In the genomic region with DNA sequence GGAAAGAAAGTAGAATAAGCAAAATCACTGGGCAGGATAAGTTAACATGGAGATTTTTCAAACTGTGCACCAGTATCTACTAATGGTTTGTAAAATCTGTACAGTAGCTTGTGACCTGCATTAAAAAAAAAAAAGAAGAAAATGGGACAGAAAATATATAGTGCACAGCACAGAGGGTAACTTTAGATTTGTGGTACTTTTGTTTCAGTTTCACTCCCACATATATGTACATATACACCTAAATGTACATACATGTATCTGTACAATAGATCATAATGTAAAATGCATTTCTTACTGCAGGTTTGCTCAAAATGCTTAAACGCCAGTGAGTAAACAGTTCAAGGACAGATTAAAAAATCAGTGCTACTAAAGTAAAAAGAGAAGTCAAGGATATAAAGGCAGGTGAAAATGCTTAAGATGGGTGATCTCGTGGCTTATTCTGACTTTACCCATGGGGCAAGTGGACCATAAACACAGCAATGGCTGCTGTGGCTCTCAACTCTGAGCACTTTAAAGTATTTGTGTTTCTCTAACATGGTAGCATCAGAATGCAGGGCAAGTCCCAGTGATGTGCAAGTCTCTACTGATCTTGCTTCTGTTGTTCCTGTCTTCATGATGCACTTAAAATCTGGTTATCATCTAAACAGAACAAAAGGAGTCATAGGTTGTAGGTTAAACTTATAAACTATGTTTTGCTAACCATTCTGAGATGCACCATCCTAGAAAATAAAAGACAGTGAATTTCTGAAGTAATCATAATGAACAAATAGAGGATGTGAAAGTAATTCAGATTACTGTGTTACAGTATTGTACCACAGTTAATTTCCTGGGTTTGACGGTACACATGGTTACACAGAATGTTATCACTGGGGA, we compare ENCODE assay signal across 11 cellular contexts.
DNase-seq lines count a peak whose midpoint lies in the region; ATAC-seq and TF ChIP-seq lines count a peak whose summit lies in the region.
"Had no signal": no experiment of that assay in that cellular context is flagged by ENCODE, and none has a peak within 500 bp of the region (broad histone marks: within the 10 kb centered on the region; RNA-seq: fewer than 3 reads in every experiment).

No MANE protein-coding gene starts in this region.

- no peaks in the 10 kb centered on the region for H3K27me3 ChIP-seq in CD4-positive, alpha-beta memory T cell (ENCODE audit: insufficient read depth, low read length)
- H3K27me3 ChIP-seq in heart right ventricle: no peaks in the 10 kb centered on the region

- intact Hi-C loops in CD4-positive, alpha-beta memory T cell (cut with micrococcal nuclease): no loop called here
- intact Hi-C loops in heart right ventricle (cut with DNase I): no loop called here

- H3K36me3 Mint-ChIP-seq in CD4-positive, alpha-beta memory T cell: peaks cover 5 to 20% of the 10 kb centered on the region in 2 donors

- TF ChIP-seq CTCF in heart right ventricle (IDR thresholded peaks at IDR 0.05): no peak

- no peaks in the 10 kb centered on the region for H3K9me3 ChIP-seq in CD4-positive, alpha-beta memory T cell (ENCODE audit: control insufficient read depth in 1 of 2, low read length in 2 of 2)
- H3K9me3 ChIP-seq in heart right ventricle: peaks cover 0 to 2% (median 0%) of the 10 kb centered on the region in 11 donors

- WGBS in heart right ventricle, 2 donors: 79 to 80% methylated on average over 3 of the region's 3 CpGs

- no peak overlapping the region for H3K27ac ChIP-seq in CD4-positive, alpha-beta memory T cell (ENCODE audit: low read depth, low read length)
- H3K27ac ChIP-seq in heart right ventricle: no peak overlapping the region

- CTCF ChIA-PET in CD4-positive, alpha-beta memory T cell (lab: Charles Lee; ENCODE audit: partially characterized antibody): no interaction called here

- POLR2A ChIA-PET in CD4-positive, alpha-beta memory T cell (lab: Charles Lee; ENCODE audit: partially characterized antibody): no interaction called here

- H3K27me3 Mint-ChIP-seq in CD4-positive, alpha-beta memory T cell: no peaks in the 10 kb centered on the region

- H3K4me1 Mint-ChIP-seq in CD4-positive, alpha-beta memory T cell: peaks cover 18 to 22% (median 21%) of the 10 kb centered on the region in 4 donors

- H3K36me3 ChIP-seq in CD4-positive, alpha-beta memory T cell (ENCODE audit: insufficient read depth, low read length): no peaks in the 10 kb centered on the region
- H3K36me3 ChIP-seq in heart right ventricle: no peaks in the 10 kb centered on the region

- peaks cover 0 to 5% (median 0%) of the 10 kb centered on the region in 8 donors for H3K9me3 Mint-ChIP-seq in CD4-positive, alpha-beta memory T cell

- ATAC-seq in GM19372 (IDR thresholded peaks at IDR 0.05; ENCODE audit: low read depth, unreplicated experiment) (peak; percentile 91), HG02870 (IDR thresholded peaks at IDR 0.05; ENCODE audit: unreplicated experiment) (peak; percentile 91), HG03575 (IDR thresholded peaks at IDR 0.05; ENCODE audit: extremely low read depth, insufficient number of reproducible peaks, low FRiP score, unreplicated experiment) (peak; percentile 94), heart right ventricle (no peak)
- ATAC-seq: HepG2 had no signal

- peak overlapping the region in 2 of 7 donors; percentile 50 to 58 for H3K27ac Mint-ChIP-seq in CD4-positive, alpha-beta memory T cell

- no peak for DNase-seq in CD4-positive, alpha-beta memory T cell
- DNase-seq in NCI-H226 (no peak), heart right ventricle (no peak), AML-193 (lab: John Stamatoyannopoulos, UW) (no peak)
- no peak for DNase-seq in activated CD8-positive, alpha-beta memory T cell treated with anti-CD3 and anti-CD28 coated beads for 24 hours
- DNase-seq: activated T-cell treated with anti-CD3 and anti-CD28 coated beads, Interleukin-2, amount 50 U/mL, for 48 hours; NCI-H446 had no signal

- no peak overlapping the region for H3K4me3 ChIP-seq in CD4-positive, alpha-beta memory T cell (ENCODE audit: low read length in 2 of 2)
- no peak overlapping the region for H3K4me3 ChIP-seq in heart right ventricle

- H3K4me1 ChIP-seq in CD4-positive, alpha-beta memory T cell (ENCODE audit: insufficient read depth, low read length): no peaks in the 10 kb centered on the region
- H3K4me1 ChIP-seq in heart right ventricle: peaks cover 0 to 7% (median 0%) of the 10 kb centered on the region in 9 donors

- peak overlapping the region in 6 of 8 donors; percentile 0 to 57 (median 22) for H3K4me3 Mint-ChIP-seq in CD4-positive, alpha-beta memory T cell

Comparison
In these comparisons a context has a peak if more than half of its experiments do, and no peak if none do; other contexts are left out.
1. ATAC-seq: peak in GM19372 (single experiment), HG02870 (single experiment) and HG03575 (single experiment); none in heart right ventricle (0 of 8).